15 cellular contexts compared by ENCODE assay signal in genomic region chr21:45093064-45093532, GRCh38. TPM values are rescaled to one million over a fixed set of nuclear protein-coding genes. Genes with fewer than 3 reads are reported as not detected.
A peak's percentile ranks its signal among the peaks of the same experiment; 100 is the strongest.
DNase-seq lines count a peak whose midpoint lies in the region; ATAC-seq and TF ChIP-seq lines count a peak whose summit lies in the region.
"Had no signal": no experiment of that assay in that cellular context is flagged by ENCODE, and none has a peak within 500 bp of the region (broad histone marks: within the 10 kb centered on the region; RNA-seq: fewer than 3 reads in every experiment).

No MANE protein-coding gene starts in this region.

- H3K27me3 ChIP-seq in gastroesophageal sphincter (no peaks in the 10 kb centered on the region), transverse colon (no peaks in the 10 kb centered on the region)

- peak; percentile 61 for ATAC-seq in gastroesophageal sphincter
- ATAC-seq in naive thymus-derived CD8-positive, alpha-beta T cell, result peak; percentile 35 to 45
- ATAC-seq: activated CD8-positive, alpha-beta memory T cell treated with anti-CD3 and anti-CD28 coated beads, Interleukin-2, amount 10 ng/mL, durations not matched to agents 7 days and 5 days had no signal

- H3K4me3 Mint-ChIP-seq in naive thymus-derived CD8-positive, alpha-beta T cell, result peak overlapping the region in 6 of 10 donors; percentile 13 to 62 (median 42)
- no peak overlapping the region for H3K4me3 Mint-ChIP-seq in glutamatergic neuron (ENCODE audit: unreplicated experiment)
- H3K4me3 Mint-ChIP-seq: activated CD8-positive, alpha-beta memory T cell treated with anti-CD3 and anti-CD28 coated beads, Interleukin-2, amount 10 ng/mL, durations not matched to agents 7 days and 5 days had no signal

- H3K36me3 Mint-ChIP-seq in naive thymus-derived CD8-positive, alpha-beta T cell, result no peaks in the 10 kb centered on the region
- no peaks in the 10 kb centered on the region for H3K36me3 Mint-ChIP-seq in glutamatergic neuron (ENCODE audit: unreplicated experiment)

- no peak for TF ChIP-seq CTCF in VCaP (conservative IDR thresholded peaks at IDR 0.05)
- no peak for TF ChIP-seq CTCF in gastroesophageal sphincter (IDR thresholded peaks at IDR 0.05)
- TF ChIP-seq CTCF in transverse colon (IDR thresholded peaks at IDR 0.05), result no peak
- TF ChIP-seq CTCF in glutamatergic neuron (IDR thresholded peaks at IDR 0.05; ENCODE audit: partially characterized antibody, unreplicated experiment), result no peak

- no peak for DNase-seq in naive thymus-derived CD8-positive, alpha-beta T cell
- DNase-seq in transverse colon, result no peak
- no peak for DNase-seq in glutamatergic neuron
- DNase-seq in ACHN, result no peak
- no peak for DNase-seq in ureter (ENCODE audit: low spot score)
- DNase-seq: activated CD8-positive, alpha-beta memory T cell treated with anti-CD3 and anti-CD28 coated beads, Interleukin-2, amount 10 ng/mL, durations not matched to agents 7 days and 5 days; activated naive CD4-positive, alpha-beta T cell treated with anti-CD3 and anti-CD28 coated beads, Interleukin-2, amount 50 U/mL, for 16 hours; CD4-positive, alpha-beta memory T cell; GDM1; mesendoderm; NCI-H2107; stimulated activated CD4-positive, alpha-beta T cell treated with anti-CD3 and anti-CD28 coated beads, Interleukin-2, amount 100 ng/mL, for 24 hours had no signal

- H3K36me3 ChIP-seq in gastroesophageal sphincter, result peaks cover 0 to 4% of the 10 kb centered on the region in 2 donors
- H3K36me3 ChIP-seq in transverse colon, result no peaks in the 10 kb centered on the region

- H3K27me3 Mint-ChIP-seq in naive thymus-derived CD8-positive, alpha-beta T cell, result no peaks in the 10 kb centered on the region
- H3K27me3 Mint-ChIP-seq in glutamatergic neuron (ENCODE audit: unreplicated experiment), result peaks cover 14% of the 10 kb centered on the region
- H3K27me3 Mint-ChIP-seq: activated CD8-positive, alpha-beta memory T cell treated with anti-CD3 and anti-CD28 coated beads, Interleukin-2, amount 10 ng/mL, durations not matched to agents 7 days and 5 days; CD4-positive, alpha-beta memory T cell had no signal

- no peaks in the 10 kb centered on the region for H3K9me3 Mint-ChIP-seq in naive thymus-derived CD8-positive, alpha-beta T cell
- H3K9me3 Mint-ChIP-seq in glutamatergic neuron (ENCODE audit: unreplicated experiment), result peaks cover 9% of the 10 kb centered on the region

- intact Hi-C loops in transverse colon (cut with DNase I; ENCODE audit: low total_unique reads), result no loop called here

- peaks cover 25 to 89% (median 72%) of the 10 kb centered on the region in 4 donors for H3K4me1 Mint-ChIP-seq in naive thymus-derived CD8-positive, alpha-beta T cell
- H3K4me1 Mint-ChIP-seq in glutamatergic neuron (ENCODE audit: low read depth, unreplicated experiment), result peaks cover 55% of the 10 kb centered on the region

- H3K4me1 ChIP-seq in gastroesophageal sphincter (peaks cover 3 to 95% (median 29%) of the 10 kb centered on the region in 3 donors), transverse colon (peaks cover 0 to 18% (median 6%) of the 10 kb centered on the region in 4 donors)

- peak overlapping the region; percentile 19; the same call in 1 of the 2 replicates for H3K27ac ChIP-seq in VCaP
- H3K27ac ChIP-seq in gastroesophageal sphincter, result peak overlapping the region in 3 of 4 donors; percentile 67 to 75 (median 74)
- H3K27ac ChIP-seq in transverse colon, result peak overlapping the region; percentile 10 to 43 (median 21)
- H3K27ac ChIP-seq: HL-60 had no signal

- H3K4me3 ChIP-seq in gastroesophageal sphincter (peak overlapping the region in 1 of 2 donors; percentile 28), transverse colon (peak overlapping the region in 1 of 4 donors; percentile 10)

- TF ChIP-seq EP300 in gastroesophageal sphincter (IDR thresholded peaks at IDR 0.05) (no peak), transverse colon (IDR thresholded peaks at IDR 0.05; ENCODE audit: low read depth) (no peak)

- H3K27ac Mint-ChIP-seq in naive thymus-derived CD8-positive, alpha-beta T cell, result peak overlapping the region in 7 of 10 donors; percentile 25 to 87 (median 63)
- no peak overlapping the region for H3K27ac Mint-ChIP-seq in glutamatergic neuron (ENCODE audit: unreplicated experiment)
- H3K27ac Mint-ChIP-seq: activated CD8-positive, alpha-beta memory T cell treated with anti-CD3 and anti-CD28 coated beads, Interleukin-2, amount 10 ng/mL, durations not matched to agents 7 days and 5 days had no signal

- WGBS in gastroesophageal sphincter (ENCODE audit: low coverage in 1 of 2), 2 donors, result 67 to 92% methylated on average over 1 to 2 of the region's 12 CpGs
- WGBS in transverse colon (ENCODE audit: low coverage in 1 of 2), 2 donors, result 69% methylated on average over 12 of the region's 12 CpGs; no CpG with 5 or more reads in 1 of the 2 donors

- in situ Hi-C loops in transverse colon (cut with MboI; ENCODE audit: low pct_ligation_motif_present in 1 of 4, low pct_unique_long_range_greater_than_20kb in 1 of 4, low sequenced_read_pairs in 3 of 4), result no loop called here
- in situ Hi-C loops in ACHN (cut with HindIII; ENCODE audit: low pct_ligation_motif_present, low pct_unique_long_range_greater_than_20kb, low sequenced_read_pairs), result no loop called here

- POLR2A ChIA-PET in naive thymus-derived CD8-positive, alpha-beta T cell (lab: Charles Lee), result interaction anchor here (0.6 kb wide), 1 partner anchor 9 kb away, joined by 3 read pairs; no protein-coding TSS in a partner anchor

- no peak for TF ChIP-seq POLR2A in gastroesophageal sphincter (IDR thresholded peaks at IDR 0.05)
- no peak for TF ChIP-seq POLR2A in transverse colon (IDR thresholded peaks at IDR 0.05)

- no peaks in the 10 kb centered on the region for H3K9me3 ChIP-seq in gastroesophageal sphincter
- no peaks in the 10 kb centered on the region for H3K9me3 ChIP-seq in transverse colon

RNA-seq across cellular contexts. Expression of gene ADARB1, which starts 18.7 kb away (rescaled TPM):
- total RNA-seq in gastroesophageal sphincter (100 to 1,000 TPM; 136 to 228 (median 181) TPM), transverse colon (10 to 100 TPM in 3 of 4 donors, 1 to 10 TPM in 1; 6.8 to 32.2 (median 17.3) TPM), glutamatergic neuron (ENCODE audit: unreplicated experiment) (49.2 TPM), ureter (23.9 TPM)
- total RNA-seq in naive thymus-derived CD8-positive, alpha-beta T cell, result 10 to 100 TPM; 34.3 to 36.9 TPM
- 1 to 10 TPM; 2.9 to 7.7 (median 5.2) TPM for polyA plus RNA-seq in naive thymus-derived CD8-positive, alpha-beta T cell

Comparison
In these comparisons a context has a peak if more than half of its experiments do, and no peak if none do; other contexts are left out.
1. H3K27ac ChIP-seq: peak in every context shown above with its lines; median percentile 74 in gastroesophageal sphincter; 21 in transverse colon; 19 in VCaP.